ENCODE assay signal across 1 cellular context in the genomic region with DNA sequence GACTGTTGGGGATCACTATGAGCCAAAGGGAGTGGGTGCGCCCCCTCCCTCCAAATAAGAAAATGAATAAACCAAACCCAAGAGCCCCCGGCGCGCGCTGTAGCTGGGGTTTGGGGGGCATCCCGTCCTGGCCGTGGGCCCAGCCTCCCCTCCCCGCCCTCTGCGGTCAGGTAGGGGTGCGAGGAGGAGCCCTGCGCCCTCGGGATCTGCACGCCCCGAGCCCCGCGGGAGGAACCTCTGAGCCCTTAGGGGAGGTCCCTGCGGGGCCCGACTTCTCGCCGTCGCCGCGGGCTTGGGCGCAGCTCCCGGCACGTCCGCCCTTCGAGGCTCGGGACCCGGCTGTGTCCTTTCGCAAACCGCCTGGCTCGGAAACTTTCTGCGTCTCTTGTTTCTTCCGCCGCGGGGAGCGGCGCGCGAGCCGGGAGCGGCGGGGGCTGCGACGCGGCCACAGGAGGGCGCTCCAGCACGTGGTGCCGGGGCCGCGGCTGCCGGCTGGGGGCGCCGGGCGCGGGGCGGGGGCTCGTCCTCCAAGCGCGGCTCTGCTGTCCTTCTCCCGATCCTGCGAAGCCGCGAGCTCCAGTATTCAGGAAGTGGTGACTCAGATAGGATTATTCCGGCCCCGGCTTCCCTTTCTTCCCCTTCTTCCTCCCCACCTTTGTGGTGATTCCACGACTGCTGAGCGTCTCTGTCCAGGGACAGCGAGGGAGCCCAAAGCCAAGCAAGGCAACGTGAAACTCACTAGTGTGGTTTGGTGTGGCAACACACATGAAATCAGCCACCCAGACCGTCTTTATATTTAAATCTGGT.
TF ChIP-seq lines count a peak whose summit lies in the region.

No MANE protein-coding gene starts in this region.

TF ChIP-seq in WTC11, 78 proteins besides CTCF, POLR2A, EP300 and RAD21 (continued from another document):
- no peak for TF ChIP-seq ATF2 (CRISPR knock-in tag; IDR thresholded peaks at IDR 0.05; ENCODE audit: borderline replicate concordance, low read depth)
- no peak for TF ChIP-seq PREB (CRISPR knock-in tag; IDR thresholded peaks at IDR 0.05; ENCODE audit: borderline replicate concordance)
- no peak for TF ChIP-seq MYBL2 (CRISPR knock-in tag; IDR thresholded peaks at IDR 0.05)
- TF ChIP-seq FOXP1 (CRISPR knock-in tag; IDR thresholded peaks at IDR 0.05; ENCODE audit: borderline replicate concordance), result peak; percentile 31; the same call in 1 of the 2 replicates
- no peak for TF ChIP-seq FOXJ3 (CRISPR knock-in tag; IDR thresholded peaks at IDR 0.05; ENCODE audit: borderline replicate concordance)
- TF ChIP-seq IRF2 (CRISPR knock-in tag; IDR thresholded peaks at IDR 0.05; ENCODE audit: borderline replicate concordance, low read depth), result no peak
- no peak for TF ChIP-seq RELA (CRISPR knock-in tag; IDR thresholded peaks at IDR 0.05; ENCODE audit: borderline replicate concordance)
- 0 out of 2 replicates have a peak, but pooled peaks have one; percentile 27 for TF ChIP-seq NR3C1 (CRISPR knock-in tag; conservative IDR thresholded peaks at IDR 0.05; ENCODE audit: low read depth)
- TF ChIP-seq, protein P1, sequence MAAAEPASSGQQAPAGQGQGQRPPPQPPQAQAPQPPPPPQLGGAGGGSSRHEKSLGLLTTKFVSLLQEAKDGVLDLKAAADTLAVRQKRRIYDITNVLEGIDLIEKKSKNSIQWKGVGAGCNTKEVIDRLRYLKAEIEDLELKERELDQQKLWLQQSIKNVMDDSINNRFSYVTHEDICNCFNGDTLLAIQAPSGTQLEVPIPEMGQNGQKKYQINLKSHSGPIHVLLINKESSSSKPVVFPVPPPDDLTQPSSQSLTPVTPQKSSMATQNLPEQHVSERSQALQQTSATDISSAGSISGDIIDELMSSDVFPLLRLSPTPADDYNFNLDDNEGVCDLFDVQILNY (CRISPR knock-in tag; IDR thresholded peaks at IDR 0.05), result peak; percentile 67; the same call in 1 of the 2 replicates
- no peak for TF ChIP-seq NFYB (CRISPR knock-in tag; conservative IDR thresholded peaks at IDR 0.05; ENCODE audit: low read depth)
- TF ChIP-seq, protein P2, sequence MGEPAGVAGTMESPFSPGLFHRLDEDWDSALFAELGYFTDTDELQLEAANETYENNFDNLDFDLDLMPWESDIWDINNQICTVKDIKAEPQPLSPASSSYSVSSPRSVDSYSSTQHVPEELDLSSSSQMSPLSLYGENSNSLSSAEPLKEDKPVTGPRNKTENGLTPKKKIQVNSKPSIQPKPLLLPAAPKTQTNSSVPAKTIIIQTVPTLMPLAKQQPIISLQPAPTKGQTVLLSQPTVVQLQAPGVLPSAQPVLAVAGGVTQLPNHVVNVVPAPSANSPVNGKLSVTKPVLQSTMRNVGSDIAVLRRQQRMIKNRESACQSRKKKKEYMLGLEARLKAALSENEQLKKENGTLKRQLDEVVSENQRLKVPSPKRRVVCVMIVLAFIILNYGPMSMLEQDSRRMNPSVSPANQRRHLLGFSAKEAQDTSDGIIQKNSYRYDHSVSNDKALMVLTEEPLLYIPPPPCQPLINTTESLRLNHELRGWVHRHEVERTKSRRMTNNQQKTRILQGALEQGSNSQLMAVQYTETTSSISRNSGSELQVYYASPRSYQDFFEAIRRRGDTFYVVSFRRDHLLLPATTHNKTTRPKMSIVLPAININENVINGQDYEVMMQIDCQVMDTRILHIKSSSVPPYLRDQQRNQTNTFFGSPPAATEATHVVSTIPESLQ (CRISPR knock-in tag; IDR thresholded peaks at IDR 0.05), result no peak
- TF ChIP-seq, protein P3, sequence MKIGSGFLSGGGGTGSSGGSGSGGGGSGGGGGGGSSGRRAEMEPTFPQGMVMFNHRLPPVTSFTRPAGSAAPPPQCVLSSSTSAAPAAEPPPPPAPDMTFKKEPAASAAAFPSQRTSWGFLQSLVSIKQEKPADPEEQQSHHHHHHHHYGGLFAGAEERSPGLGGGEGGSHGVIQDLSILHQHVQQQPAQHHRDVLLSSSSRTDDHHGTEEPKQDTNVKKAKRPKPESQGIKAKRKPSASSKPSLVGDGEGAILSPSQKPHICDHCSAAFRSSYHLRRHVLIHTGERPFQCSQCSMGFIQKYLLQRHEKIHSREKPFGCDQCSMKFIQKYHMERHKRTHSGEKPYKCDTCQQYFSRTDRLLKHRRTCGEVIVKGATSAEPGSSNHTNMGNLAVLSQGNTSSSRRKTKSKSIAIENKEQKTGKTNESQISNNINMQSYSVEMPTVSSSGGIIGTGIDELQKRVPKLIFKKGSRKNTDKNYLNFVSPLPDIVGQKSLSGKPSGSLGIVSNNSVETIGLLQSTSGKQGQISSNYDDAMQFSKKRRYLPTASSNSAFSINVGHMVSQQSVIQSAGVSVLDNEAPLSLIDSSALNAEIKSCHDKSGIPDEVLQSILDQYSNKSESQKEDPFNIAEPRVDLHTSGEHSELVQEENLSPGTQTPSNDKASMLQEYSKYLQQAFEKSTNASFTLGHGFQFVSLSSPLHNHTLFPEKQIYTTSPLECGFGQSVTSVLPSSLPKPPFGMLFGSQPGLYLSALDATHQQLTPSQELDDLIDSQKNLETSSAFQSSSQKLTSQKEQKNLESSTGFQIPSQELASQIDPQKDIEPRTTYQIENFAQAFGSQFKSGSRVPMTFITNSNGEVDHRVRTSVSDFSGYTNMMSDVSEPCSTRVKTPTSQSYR (CRISPR knock-in tag; IDR thresholded peaks at IDR 0.05), result no peak
- peak; percentile 54; the same call in 1 of the 2 replicates for TF ChIP-seq ZNF317 (CRISPR knock-in tag; IDR thresholded peaks at IDR 0.05; ENCODE audit: borderline replicate concordance, low read depth)
- TF ChIP-seq ZNF219 (CRISPR knock-in tag; IDR thresholded peaks at IDR 0.05; ENCODE audit: borderline replicate concordance), result no peak
- TF ChIP-seq MLX (CRISPR knock-in tag; IDR thresholded peaks at IDR 0.05), result no peak
- TF ChIP-seq GTF2I (CRISPR knock-in tag; conservative IDR thresholded peaks at IDR 0.05), result no peak
- no peak for TF ChIP-seq ZNF671 (CRISPR knock-in tag; IDR thresholded peaks at IDR 0.05)
- no peak for TF ChIP-seq ERG (CRISPR knock-in tag; IDR thresholded peaks at IDR 0.05)
- no peak for TF ChIP-seq TCF7 (CRISPR knock-in tag; IDR thresholded peaks at IDR 0.05; ENCODE audit: low read depth)
- TF ChIP-seq, protein P4, sequence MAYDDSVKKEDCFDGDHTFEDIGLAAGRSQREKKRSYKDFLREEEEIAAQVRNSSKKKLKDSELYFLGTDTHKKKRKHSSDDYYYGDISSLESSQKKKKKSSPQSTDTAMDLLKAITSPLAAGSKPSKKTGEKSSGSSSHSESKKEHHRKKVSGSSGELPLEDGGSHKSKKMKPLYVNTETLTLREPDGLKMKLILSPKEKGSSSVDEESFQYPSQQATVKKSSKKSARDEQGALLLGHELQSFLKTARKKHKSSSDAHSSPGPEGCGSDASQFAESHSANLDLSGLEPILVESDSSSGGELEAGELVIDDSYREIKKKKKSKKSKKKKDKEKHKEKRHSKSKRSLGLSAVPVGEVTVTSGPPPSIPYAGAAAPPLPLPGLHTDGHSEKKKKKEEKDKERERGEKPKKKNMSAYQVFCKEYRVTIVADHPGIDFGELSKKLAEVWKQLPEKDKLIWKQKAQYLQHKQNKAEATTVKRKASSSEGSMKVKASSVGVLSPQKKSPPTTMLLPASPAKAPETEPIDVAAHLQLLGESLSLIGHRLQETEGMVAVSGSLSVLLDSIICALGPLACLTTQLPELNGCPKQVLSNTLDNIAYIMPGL (CRISPR knock-in tag; IDR thresholded peaks at IDR 0.05), result peak; percentile 95
- TF ChIP-seq, protein P5, sequence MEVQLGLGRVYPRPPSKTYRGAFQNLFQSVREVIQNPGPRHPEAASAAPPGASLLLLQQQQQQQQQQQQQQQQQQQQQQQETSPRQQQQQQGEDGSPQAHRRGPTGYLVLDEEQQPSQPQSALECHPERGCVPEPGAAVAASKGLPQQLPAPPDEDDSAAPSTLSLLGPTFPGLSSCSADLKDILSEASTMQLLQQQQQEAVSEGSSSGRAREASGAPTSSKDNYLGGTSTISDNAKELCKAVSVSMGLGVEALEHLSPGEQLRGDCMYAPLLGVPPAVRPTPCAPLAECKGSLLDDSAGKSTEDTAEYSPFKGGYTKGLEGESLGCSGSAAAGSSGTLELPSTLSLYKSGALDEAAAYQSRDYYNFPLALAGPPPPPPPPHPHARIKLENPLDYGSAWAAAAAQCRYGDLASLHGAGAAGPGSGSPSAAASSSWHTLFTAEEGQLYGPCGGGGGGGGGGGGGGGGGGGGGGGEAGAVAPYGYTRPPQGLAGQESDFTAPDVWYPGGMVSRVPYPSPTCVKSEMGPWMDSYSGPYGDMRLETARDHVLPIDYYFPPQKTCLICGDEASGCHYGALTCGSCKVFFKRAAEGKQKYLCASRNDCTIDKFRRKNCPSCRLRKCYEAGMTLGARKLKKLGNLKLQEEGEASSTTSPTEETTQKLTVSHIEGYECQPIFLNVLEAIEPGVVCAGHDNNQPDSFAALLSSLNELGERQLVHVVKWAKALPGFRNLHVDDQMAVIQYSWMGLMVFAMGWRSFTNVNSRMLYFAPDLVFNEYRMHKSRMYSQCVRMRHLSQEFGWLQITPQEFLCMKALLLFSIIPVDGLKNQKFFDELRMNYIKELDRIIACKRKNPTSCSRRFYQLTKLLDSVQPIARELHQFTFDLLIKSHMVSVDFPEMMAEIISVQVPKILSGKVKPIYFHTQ (CRISPR knock-in tag; IDR thresholded peaks at IDR 0.05), result no peak
- TF ChIP-seq E2F1 (CRISPR knock-in tag; IDR thresholded peaks at IDR 0.05), result no peak
- peak; percentile 89 for TF ChIP-seq CBFB (CRISPR knock-in tag; IDR thresholded peaks at IDR 0.05; ENCODE audit: low read depth)
- TF ChIP-seq ATF1 (CRISPR knock-in tag; IDR thresholded peaks at IDR 0.05), result 0 out of 2 replicates have a peak, but pooled peaks have one; percentile 37
- TF ChIP-seq JUN (CRISPR knock-in tag; IDR thresholded peaks at IDR 0.05), result 0 out of 2 replicates have a peak, but pooled peaks have one; percentile 21
- no peak for TF ChIP-seq FOXK1 (CRISPR knock-in tag; IDR thresholded peaks at IDR 0.05)
- peak; percentile 57; the same call in 1 of the 2 replicates for TF ChIP-seq KAT7 (CRISPR knock-in tag; IDR thresholded peaks at IDR 0.05; ENCODE audit: borderline replicate concordance)
- peak; percentile 69 for TF ChIP-seq SP1 (CRISPR knock-in tag; conservative IDR thresholded peaks at IDR 0.05)
- TF ChIP-seq TEAD1 (CRISPR knock-in tag; IDR thresholded peaks at IDR 0.05), result peak; percentile 70
- no peak for TF ChIP-seq ZNF263 (CRISPR knock-in tag; IDR thresholded peaks at IDR 0.05; ENCODE audit: low read depth)
- TF ChIP-seq, protein P6, sequence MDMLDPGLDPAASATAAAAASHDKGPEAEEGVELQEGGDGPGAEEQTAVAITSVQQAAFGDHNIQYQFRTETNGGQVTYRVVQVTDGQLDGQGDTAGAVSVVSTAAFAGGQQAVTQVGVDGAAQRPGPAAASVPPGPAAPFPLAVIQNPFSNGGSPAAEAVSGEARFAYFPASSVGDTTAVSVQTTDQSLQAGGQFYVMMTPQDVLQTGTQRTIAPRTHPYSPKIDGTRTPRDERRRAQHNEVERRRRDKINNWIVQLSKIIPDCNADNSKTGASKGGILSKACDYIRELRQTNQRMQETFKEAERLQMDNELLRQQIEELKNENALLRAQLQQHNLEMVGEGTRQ (CRISPR knock-in tag; IDR thresholded peaks at IDR 0.05), result peak; percentile 59
- TF ChIP-seq, protein P7, sequence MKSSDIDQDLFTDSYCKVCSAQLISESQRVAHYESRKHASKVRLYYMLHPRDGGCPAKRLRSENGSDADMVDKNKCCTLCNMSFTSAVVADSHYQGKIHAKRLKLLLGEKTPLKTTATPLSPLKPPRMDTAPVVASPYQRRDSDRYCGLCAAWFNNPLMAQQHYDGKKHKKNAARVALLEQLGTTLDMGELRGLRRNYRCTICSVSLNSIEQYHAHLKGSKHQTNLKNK (CRISPR knock-in tag; IDR thresholded peaks at IDR 0.05), result no peak
- 0 out of 2 replicates have a peak, but pooled peaks have one; percentile 8 for TF ChIP-seq ZNF138 (CRISPR knock-in tag; conservative IDR thresholded peaks at IDR 0.05)
- no peak for TF ChIP-seq ZNF232 (CRISPR knock-in tag; IDR thresholded peaks at IDR 0.05)
- peak; percentile 76 for TF ChIP-seq CREM (CRISPR knock-in tag; IDR thresholded peaks at IDR 0.05)
- 0 out of 2 replicates have a peak, but pooled peaks have one; percentile 34 for TF ChIP-seq ZBTB21 (CRISPR knock-in tag; IDR thresholded peaks at IDR 0.05; ENCODE audit: borderline replicate concordance)
- TF ChIP-seq NR2C2 (CRISPR knock-in tag; IDR thresholded peaks at IDR 0.05), result no peak
